Comparison of ENCODE assay signal across 9 cellular contexts in genomic region chr3:8443829-8444791, GRCh38. TPM values are rescaled to one million over a fixed set of nuclear protein-coding genes. Genes with fewer than 3 reads are reported as not detected.
DNase-seq lines count a peak whose midpoint lies in the region; ATAC-seq and TF ChIP-seq lines count a peak whose summit lies in the region.
"Had no signal": no experiment of that assay in that cellular context is flagged by ENCODE, and none has a peak within 500 bp of the region (broad histone marks: within the 10 kb centered on the region; RNA-seq: fewer than 3 reads in every experiment).

No MANE protein-coding gene starts in this region.

- no peak for TF ChIP-seq CTCF in suprapubic skin (IDR thresholded peaks at IDR 0.05)

- no peak for TF ChIP-seq POLR2A in suprapubic skin (IDR thresholded peaks at IDR 0.05)

- H3K27ac ChIP-seq in cingulate gyrus (ENCODE audit: low read depth, low read length) (peak overlapping the region; percentile 44), layer of hippocampus (ENCODE audit: low read depth, low read length) (peak overlapping the region; percentile 50), suprapubic skin (peak overlapping the region; percentile 68)
- H3K27ac ChIP-seq in effector memory CD4-positive, alpha-beta T cell (ENCODE audit: insufficient read depth, low read length, poor library complexity, severe bottlenecking), result no peak overlapping the region

- H3K4me1 Mint-ChIP-seq in stimulated activated naive CD8-positive, alpha-beta T cell treated with anti-CD3 and anti-CD28 coated beads, Interleukin-15, amount 100 ng/mL, for 72 hours, result no peaks in the 10 kb centered on the region

- no peak for TF ChIP-seq EP300 in suprapubic skin (IDR thresholded peaks at IDR 0.05)

- H3K9me3 Mint-ChIP-seq in stimulated activated naive CD8-positive, alpha-beta T cell treated with anti-CD3 and anti-CD28 coated beads, Interleukin-15, amount 100 ng/mL, for 72 hours, result no peaks in the 10 kb centered on the region

- no peak for DNase-seq in stimulated activated naive CD8-positive, alpha-beta T cell treated with anti-CD3 and anti-CD28 coated beads, Interleukin-15, Interleukin-2, amounts not matched to agents 100 U/mL and 50 U/mL, for 24 hours
- no peak for DNase-seq in stimulated activated naive CD8-positive, alpha-beta T cell treated with anti-CD3 and anti-CD28 coated beads, Interleukin-15, amount 100 ng/mL, for 72 hours
- DNase-seq in NCI-H510A (lab: John Stamatoyannopoulos, UW), result peak; percentile 70
- DNase-seq in suprapubic skin (ENCODE audit: low spot score in 2 of 2), result peak; percentile 88 to 91
- no peak for DNase-seq in effector memory CD4-positive, alpha-beta T cell

- no peaks in the 10 kb centered on the region for H3K9me3 ChIP-seq in suprapubic skin
- H3K9me3 ChIP-seq in effector memory CD4-positive, alpha-beta T cell (ENCODE audit: control insufficient read depth, low read length), result no peaks in the 10 kb centered on the region

- H3K4me3 ChIP-seq in suprapubic skin, result no peak overlapping the region
- H3K4me3 ChIP-seq in effector memory CD4-positive, alpha-beta T cell (ENCODE audit: insufficient read depth, low read depth, low read length, poor library complexity, severe bottlenecking), result no peak overlapping the region

- H3K4me3 Mint-ChIP-seq in stimulated activated naive CD8-positive, alpha-beta T cell treated with anti-CD3 and anti-CD28 coated beads, Interleukin-15, amount 100 ng/mL, for 72 hours, result no peak overlapping the region
- H3K4me3 Mint-ChIP-seq: activated naive CD8-positive, alpha-beta T cell had no signal

- peaks cover 37% of the 10 kb centered on the region for H3K4me1 ChIP-seq in suprapubic skin
- no peaks in the 10 kb centered on the region for H3K4me1 ChIP-seq in effector memory CD4-positive, alpha-beta T cell (ENCODE audit: control insufficient read depth, insufficient read depth, low read length, poor library complexity, severe bottlenecking)

- WGBS in suprapubic skin, result 49% methylated on average over 11 of the region's 15 CpGs

- ATAC-seq in stimulated activated naive CD8-positive, alpha-beta T cell treated with anti-CD3 and anti-CD28 coated beads, Interleukin-15, Interleukin-2, amounts not matched to agents 100 U/mL and 50 U/mL, for 24 hours, result peak; percentile 40
- ATAC-seq in stimulated activated naive CD8-positive, alpha-beta T cell treated with anti-CD3 and anti-CD28 coated beads, Interleukin-15, amount 100 ng/mL, for 72 hours, result no peak
- no peak for ATAC-seq in HG03159 (IDR thresholded peaks at IDR 0.05; ENCODE audit: unreplicated experiment)

- H3K36me3 ChIP-seq in suprapubic skin, result no peaks in the 10 kb centered on the region
- H3K36me3 ChIP-seq in effector memory CD4-positive, alpha-beta T cell (ENCODE audit: control insufficient read depth, insufficient read depth, low read length), result no peaks in the 10 kb centered on the region

- no peaks in the 10 kb centered on the region for H3K27me3 Mint-ChIP-seq in stimulated activated naive CD8-positive, alpha-beta T cell treated with anti-CD3 and anti-CD28 coated beads, Interleukin-15, amount 100 ng/mL, for 72 hours

- no peak overlapping the region for H3K27ac Mint-ChIP-seq in stimulated activated naive CD8-positive, alpha-beta T cell treated with anti-CD3 and anti-CD28 coated beads, Interleukin-15, amount 100 ng/mL, for 72 hours
- H3K27ac Mint-ChIP-seq: activated naive CD8-positive, alpha-beta T cell had no signal

- no peaks in the 10 kb centered on the region for H3K27me3 ChIP-seq in layer of hippocampus (ENCODE audit: control insufficient read depth, insufficient read depth, low read length)
- H3K27me3 ChIP-seq in suprapubic skin, result no peaks in the 10 kb centered on the region
- H3K27me3 ChIP-seq in effector memory CD4-positive, alpha-beta T cell (replicated peaks; ENCODE audit: control insufficient read depth, insufficient read depth, low read length, poor library complexity, severe bottlenecking), result no peaks in the 10 kb centered on the region

RNA-seq across cellular contexts. Expression of gene LMCD1, which starts 57.5 kb away (rescaled TPM):
- total RNA-seq in suprapubic skin, result 10 to 100 TPM; 33.4 to 49.3 (median 36.8) TPM

Comparison
In these comparisons a context has a peak if more than half of its experiments do, and no peak if none do; other contexts are left out.
1. DNase-seq: peak in NCI-H510A (single experiment) and suprapubic skin (2 of 2); none in stimulated activated naive CD8-positive, alpha-beta T cell treated with anti-CD3 and anti-CD28 coated beads, Interleukin-15, Interleukin-2, amounts not matched to agents 100 U/mL and 50 U/mL, for 24 hours (single experiment), stimulated activated naive CD8-positive, alpha-beta T cell treated with anti-CD3 and anti-CD28 coated beads, Interleukin-15, amount 100 ng/mL, for 72 hours (0 of 2) and effector memory CD4-positive, alpha-beta T cell (0 of 3).